ENCODE assay signal across 15 cellular contexts in the genomic region with DNA sequence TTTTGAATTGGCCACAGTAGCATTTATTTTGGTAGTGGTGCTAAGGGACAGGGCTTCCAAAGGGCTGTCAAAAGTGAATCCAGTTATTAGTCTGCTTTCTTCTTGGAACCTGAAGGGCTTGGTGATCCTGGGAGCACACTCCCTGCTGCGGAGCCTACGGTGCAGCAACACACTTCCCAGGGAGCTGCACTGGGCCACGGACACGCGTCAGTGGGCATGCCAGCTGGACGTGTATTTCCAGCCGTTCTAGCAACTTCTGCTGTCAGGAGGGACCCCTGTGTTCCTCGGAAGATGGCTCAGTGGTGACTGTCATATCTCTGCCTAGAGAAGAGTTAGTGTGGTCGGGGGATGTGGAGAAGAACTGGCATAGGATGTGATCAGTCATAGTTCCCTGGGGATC.
"Had no signal": no experiment of that assay in that cellular context is flagged by ENCODE, and none has a peak within 500 bp of the region (broad histone marks: within the 10 kb centered on the region; RNA-seq: fewer than 3 reads in every experiment).

No MANE protein-coding gene starts in this region.

- H3K4me3 ChIP-seq: coronary artery, heart left ventricle, mucosa of descending colon, right atrium auricular region had no signal

- ATAC-seq: heart left ventricle; left colon; mucosa of descending colon; naive thymus-derived CD8-positive, alpha-beta T cell had no signal

- H3K9me3 ChIP-seq: heart left ventricle, mucosa of descending colon, neutrophil, right atrium auricular region had no signal

- DNase-seq: effector CD4-positive, alpha-beta T cell; endodermal cell; erythroblast; heart left ventricle; hippocampal formation; left colon; mucosa of descending colon; naive thymus-derived CD8-positive, alpha-beta T cell; posterior cingulate gyrus; small intestine; stimulated activated CD4-positive, alpha-beta T cell treated with anti-CD3 and anti-CD28 coated beads, Interleukin-12 subunit alpha, Interleukin-12 subunit beta, amount 100 ng/mL, for 4 hours; stimulated activated naive CD4-positive, alpha-beta T cell had no signal

- H3K27me3 ChIP-seq: neutrophil, right atrium auricular region had no signal

- H3K27ac ChIP-seq: coronary artery, heart left ventricle, neutrophil, right atrium auricular region had no signal

- H3K4me1 ChIP-seq: right atrium auricular region had no signal

- H3K36me3 ChIP-seq: heart left ventricle, neutrophil, right atrium auricular region had no signal
